In the genomic region with DNA sequence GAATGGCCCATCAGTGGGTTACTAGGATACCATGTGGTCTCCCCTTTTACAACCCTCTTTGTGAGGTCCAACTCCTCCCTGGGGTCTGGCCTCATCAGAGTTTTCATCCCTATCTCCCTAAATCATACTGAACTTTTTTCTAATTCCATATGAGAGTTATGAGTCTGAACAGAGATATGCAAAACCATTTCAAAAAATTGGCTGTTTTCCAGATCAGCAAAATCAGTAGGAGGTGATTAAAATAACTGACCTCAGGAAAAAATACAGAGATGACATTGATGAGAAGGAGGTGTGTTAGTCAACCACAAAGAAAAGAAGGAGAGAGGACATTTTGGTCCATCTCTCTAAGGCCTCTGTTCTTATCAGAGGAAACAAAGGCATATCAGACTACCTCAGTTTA, we compare ENCODE assay signal across 28 cellular contexts.
"Had no signal": no experiment of that assay in that cellular context is flagged by ENCODE, and none has a peak within 500 bp of the region (broad histone marks: within the 10 kb centered on the region; RNA-seq: fewer than 3 reads in every experiment).

No MANE protein-coding gene starts in this region.

- H3K9me3 ChIP-seq: body of pancreas, colonic mucosa, heart left ventricle had no signal

- H3K27me3 ChIP-seq: body of pancreas, colonic mucosa, heart left ventricle had no signal

- ATAC-seq: activated naive CD4-positive, alpha-beta T cell treated with anti-CD3 and anti-CD28 coated beads, Interleukin-2, amount 50 U/mL, for 72 hours; activated T-cell treated with anti-CD3 and anti-CD28 coated beads, Interleukin-2, amount 50 U/mL, for 72 hours; body of pancreas; heart left ventricle; T-helper 17 cell; WTC11 had no signal

- DNase-seq: activated CD4-positive, alpha-beta memory T cell treated with anti-CD3 and anti-CD28 coated beads, Interleukin-2, amount 10 ng/mL, durations not matched to agents 7 days and 5 days; activated CD4-positive, alpha-beta T cell treated with anti-CD3 and anti-CD28 coated beads for 1 hour; activated CD4-positive, alpha-beta T cell treated with anti-CD3 and anti-CD28 coated beads for 4 hours; activated CD4-positive, alpha-beta T cell treated with anti-CD3 and anti-CD28 coated beads, Interleukin-2, amount 10 ng/mL, durations not matched to agents 7 days and 5 days; activated CD4-positive, alpha-beta T cell treated with anti-CD3 and anti-CD28 coated beads, Interleukin-2, amount 50 U/mL, for 4 hours; activated CD8-positive, alpha-beta memory T cell treated with anti-CD3 and anti-CD28 coated beads, Interleukin-2, amount 50 U/mL, for 48 hours; activated gamma-delta T cell; activated naive CD4-positive, alpha-beta T cell; activated naive CD4-positive, alpha-beta T cell treated with anti-CD3 and anti-CD28 coated beads, Interleukin-2, amount 10 ng/mL, durations not matched to agents 7 days and 5 days; activated naive CD8-positive, alpha-beta T cell treated with anti-CD3 and anti-CD28 coated beads, Interleukin-2, amount 10 ng/mL, durations not matched to agents 7 days and 5 days; activated T-cell treated with anti-CD3 and anti-CD28 coated beads for 4 hours; activated T-cell treated with anti-CD3 and anti-CD28 coated beads, Interleukin-2, amount 50 U/mL, for 24 hours; activated T-cell treated with anti-CD3 and anti-CD28 coated beads, Interleukin-2, amount 50 U/mL, for 72 hours; amniotic stem cell; anterior cingulate cortex; body of pancreas; caudate nucleus; cerebellar nuclear complex; colonic mucosa; effector CD8-positive, alpha-beta T cell; foreskin fibroblast; heart left ventricle; T-helper 1 cell; T-helper 17 cell; T1000 had no signal

- H3K4me3 ChIP-seq: body of pancreas, colonic mucosa, heart left ventricle had no signal

- H3K4me1 ChIP-seq: body of pancreas, colonic mucosa had no signal

- H3K36me3 ChIP-seq: colonic mucosa, heart left ventricle had no signal

- H3K27ac ChIP-seq: body of pancreas, colonic mucosa, epithelial cell of prostate, heart left ventricle had no signal
